1 cellular context compared by ENCODE assay signal in the genomic region with DNA sequence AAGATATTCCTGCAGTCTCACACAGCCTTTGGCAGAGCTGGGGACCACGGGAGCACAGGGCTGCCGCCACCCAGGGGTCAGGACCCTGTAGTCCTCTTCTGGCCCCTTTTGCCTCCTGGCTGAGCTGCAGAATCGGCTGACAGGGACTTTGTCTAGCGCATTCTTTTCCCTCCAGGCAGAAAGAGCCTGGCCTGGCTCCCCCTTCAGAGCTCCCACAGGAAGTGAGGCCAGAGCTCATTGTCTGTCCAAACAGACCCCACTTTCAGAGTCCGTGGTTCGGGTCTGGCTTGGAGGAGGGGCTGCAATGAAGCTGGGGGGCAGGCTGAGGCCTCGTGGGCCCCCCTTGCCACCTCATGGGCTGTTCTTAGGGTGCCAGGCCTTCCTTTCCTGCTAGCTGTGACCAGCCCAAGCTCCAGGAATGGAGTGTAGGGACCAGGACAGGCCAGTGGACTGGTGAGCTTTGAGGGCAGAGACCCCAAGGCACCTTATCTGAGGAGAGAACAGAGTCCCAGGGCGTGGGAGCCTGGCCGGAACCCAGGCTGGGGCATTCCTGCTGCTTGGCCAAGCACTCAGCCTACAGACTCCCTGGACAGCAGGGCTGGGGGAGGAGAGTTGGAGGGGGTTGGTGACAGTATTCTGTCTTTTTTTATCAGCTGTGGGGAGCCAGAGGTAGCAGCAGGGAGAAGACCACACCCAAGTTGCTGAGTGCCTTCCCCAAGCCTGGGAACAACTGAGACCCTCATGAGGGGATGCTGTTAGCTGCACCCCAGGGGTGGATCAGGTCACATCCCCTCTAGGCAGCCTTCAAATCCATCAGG.
TF ChIP-seq lines count a peak whose summit lies in the region.

No MANE protein-coding gene starts in this region.

TF ChIP-seq in HepG2, 621 proteins besides CTCF, POLR2A, EP300 and RAD21 (continued from another document and continues in another):
- TF ChIP-seq, protein P1, sequence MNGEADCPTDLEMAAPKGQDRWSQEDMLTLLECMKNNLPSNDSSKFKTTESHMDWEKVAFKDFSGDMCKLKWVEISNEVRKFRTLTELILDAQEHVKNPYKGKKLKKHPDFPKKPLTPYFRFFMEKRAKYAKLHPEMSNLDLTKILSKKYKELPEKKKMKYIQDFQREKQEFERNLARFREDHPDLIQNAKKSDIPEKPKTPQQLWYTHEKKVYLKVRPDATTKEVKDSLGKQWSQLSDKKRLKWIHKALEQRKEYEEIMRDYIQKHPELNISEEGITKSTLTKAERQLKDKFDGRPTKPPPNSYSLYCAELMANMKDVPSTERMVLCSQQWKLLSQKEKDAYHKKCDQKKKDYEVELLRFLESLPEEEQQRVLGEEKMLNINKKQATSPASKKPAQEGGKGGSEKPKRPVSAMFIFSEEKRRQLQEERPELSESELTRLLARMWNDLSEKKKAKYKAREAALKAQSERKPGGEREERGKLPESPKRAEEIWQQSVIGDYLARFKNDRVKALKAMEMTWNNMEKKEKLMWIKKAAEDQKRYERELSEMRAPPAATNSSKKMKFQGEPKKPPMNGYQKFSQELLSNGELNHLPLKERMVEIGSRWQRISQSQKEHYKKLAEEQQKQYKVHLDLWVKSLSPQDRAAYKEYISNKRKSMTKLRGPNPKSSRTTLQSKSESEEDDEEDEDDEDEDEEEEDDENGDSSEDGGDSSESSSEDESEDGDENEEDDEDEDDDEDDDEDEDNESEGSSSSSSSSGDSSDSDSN (CRISPR knock-in tag; IDR thresholded peaks at IDR 0.05), result peak; percentile 49; the same call in 1 of the 2 replicates
- no peak for TF ChIP-seq NFIC (IDR thresholded peaks at IDR 0.05; ENCODE audit: low read length)
- no peak for TF ChIP-seq ONECUT2 (CRISPR knock-in tag; IDR thresholded peaks at IDR 0.05)
- no peak for TF ChIP-seq ZNF337 (CRISPR knock-in tag; IDR thresholded peaks at IDR 0.05; ENCODE audit: borderline replicate concordance, low read depth)
- no peak for TF ChIP-seq ZNF101 (CRISPR knock-in tag; IDR thresholded peaks at IDR 0.05; ENCODE audit: borderline replicate concordance, low read depth)
- peak; percentile 45; the same call in 1 of the 2 replicates for TF ChIP-seq NR2F6 (IDR thresholded peaks at IDR 0.05)
- TF ChIP-seq NR2F6 (CRISPR knock-in tag; IDR thresholded peaks at IDR 0.05), result peak; percentile 34
- no peak for TF ChIP-seq HOXA7 (CRISPR knock-in tag; IDR thresholded peaks at IDR 0.05)
- TF ChIP-seq NFATC3 (CRISPR knock-in tag; IDR thresholded peaks at IDR 0.05), result no peak
- TF ChIP-seq ZNF776 (CRISPR knock-in tag; IDR thresholded peaks at IDR 0.05), result no peak
- TF ChIP-seq HHEX (CRISPR knock-in tag; IDR thresholded peaks at IDR 0.05), result no peak
- TF ChIP-seq, protein P2, sequence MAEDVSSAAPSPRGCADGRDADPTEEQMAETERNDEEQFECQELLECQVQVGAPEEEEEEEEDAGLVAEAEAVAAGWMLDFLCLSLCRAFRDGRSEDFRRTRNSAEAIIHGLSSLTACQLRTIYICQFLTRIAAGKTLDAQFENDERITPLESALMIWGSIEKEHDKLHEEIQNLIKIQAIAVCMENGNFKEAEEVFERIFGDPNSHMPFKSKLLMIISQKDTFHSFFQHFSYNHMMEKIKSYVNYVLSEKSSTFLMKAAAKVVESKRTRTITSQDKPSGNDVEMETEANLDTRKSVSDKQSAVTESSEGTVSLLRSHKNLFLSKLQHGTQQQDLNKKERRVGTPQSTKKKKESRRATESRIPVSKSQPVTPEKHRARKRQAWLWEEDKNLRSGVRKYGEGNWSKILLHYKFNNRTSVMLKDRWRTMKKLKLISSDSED (CRISPR knock-in tag; IDR thresholded peaks at IDR 0.05), result no peak
- no peak for TF ChIP-seq RFXAP (CRISPR knock-in tag; IDR thresholded peaks at IDR 0.05; ENCODE audit: borderline replicate concordance)
- no peak for TF ChIP-seq HIVEP1 (CRISPR knock-in tag; IDR thresholded peaks at IDR 0.05)
- TF ChIP-seq GATAD2A (CRISPR knock-in tag; IDR thresholded peaks at IDR 0.05), result peak; percentile 38; the same call in 1 of the 2 replicates
- TF ChIP-seq SIX4 (CRISPR knock-in tag; IDR thresholded peaks at IDR 0.05), result no peak
- TF ChIP-seq ZNF335 (CRISPR knock-in tag; IDR thresholded peaks at IDR 0.05), result no peak
- no peak for TF ChIP-seq KLF12 (CRISPR knock-in tag; IDR thresholded peaks at IDR 0.05; ENCODE audit: borderline replicate concordance)
- 0 out of 2 replicates have a peak, but pooled peaks have one; percentile 64 for TF ChIP-seq ZNF543 (CRISPR knock-in tag; IDR thresholded peaks at IDR 0.05)
- no peak for TF ChIP-seq TCF7L2 (IDR thresholded peaks at IDR 0.05; ENCODE audit: low read depth, low read length)
- TF ChIP-seq ZSCAN25 (CRISPR knock-in tag; IDR thresholded peaks at IDR 0.05), result no peak
- no peak for TF ChIP-seq ZNF441 (CRISPR knock-in tag; IDR thresholded peaks at IDR 0.05; ENCODE audit: borderline replicate concordance)
- TF ChIP-seq RFXANK (CRISPR knock-in tag; IDR thresholded peaks at IDR 0.05), result no peak
- TF ChIP-seq MEIS2 (CRISPR knock-in tag; IDR thresholded peaks at IDR 0.05), result peak; percentile 29; the same call in 1 of the 2 replicates
- TF ChIP-seq ZFP90 (CRISPR knock-in tag; IDR thresholded peaks at IDR 0.05; ENCODE audit: borderline replicate concordance), result no peak
- TF ChIP-seq TBX3 (IDR thresholded peaks at IDR 0.05; ENCODE audit: borderline replicate concordance), result no peak
- TF ChIP-seq BRCA1 (CRISPR knock-in tag; IDR thresholded peaks at IDR 0.05), result no peak
- TF ChIP-seq JDP2 (CRISPR knock-in tag; IDR thresholded peaks at IDR 0.05; ENCODE audit: borderline replicate concordance), result no peak
- TF ChIP-seq, protein P3, sequence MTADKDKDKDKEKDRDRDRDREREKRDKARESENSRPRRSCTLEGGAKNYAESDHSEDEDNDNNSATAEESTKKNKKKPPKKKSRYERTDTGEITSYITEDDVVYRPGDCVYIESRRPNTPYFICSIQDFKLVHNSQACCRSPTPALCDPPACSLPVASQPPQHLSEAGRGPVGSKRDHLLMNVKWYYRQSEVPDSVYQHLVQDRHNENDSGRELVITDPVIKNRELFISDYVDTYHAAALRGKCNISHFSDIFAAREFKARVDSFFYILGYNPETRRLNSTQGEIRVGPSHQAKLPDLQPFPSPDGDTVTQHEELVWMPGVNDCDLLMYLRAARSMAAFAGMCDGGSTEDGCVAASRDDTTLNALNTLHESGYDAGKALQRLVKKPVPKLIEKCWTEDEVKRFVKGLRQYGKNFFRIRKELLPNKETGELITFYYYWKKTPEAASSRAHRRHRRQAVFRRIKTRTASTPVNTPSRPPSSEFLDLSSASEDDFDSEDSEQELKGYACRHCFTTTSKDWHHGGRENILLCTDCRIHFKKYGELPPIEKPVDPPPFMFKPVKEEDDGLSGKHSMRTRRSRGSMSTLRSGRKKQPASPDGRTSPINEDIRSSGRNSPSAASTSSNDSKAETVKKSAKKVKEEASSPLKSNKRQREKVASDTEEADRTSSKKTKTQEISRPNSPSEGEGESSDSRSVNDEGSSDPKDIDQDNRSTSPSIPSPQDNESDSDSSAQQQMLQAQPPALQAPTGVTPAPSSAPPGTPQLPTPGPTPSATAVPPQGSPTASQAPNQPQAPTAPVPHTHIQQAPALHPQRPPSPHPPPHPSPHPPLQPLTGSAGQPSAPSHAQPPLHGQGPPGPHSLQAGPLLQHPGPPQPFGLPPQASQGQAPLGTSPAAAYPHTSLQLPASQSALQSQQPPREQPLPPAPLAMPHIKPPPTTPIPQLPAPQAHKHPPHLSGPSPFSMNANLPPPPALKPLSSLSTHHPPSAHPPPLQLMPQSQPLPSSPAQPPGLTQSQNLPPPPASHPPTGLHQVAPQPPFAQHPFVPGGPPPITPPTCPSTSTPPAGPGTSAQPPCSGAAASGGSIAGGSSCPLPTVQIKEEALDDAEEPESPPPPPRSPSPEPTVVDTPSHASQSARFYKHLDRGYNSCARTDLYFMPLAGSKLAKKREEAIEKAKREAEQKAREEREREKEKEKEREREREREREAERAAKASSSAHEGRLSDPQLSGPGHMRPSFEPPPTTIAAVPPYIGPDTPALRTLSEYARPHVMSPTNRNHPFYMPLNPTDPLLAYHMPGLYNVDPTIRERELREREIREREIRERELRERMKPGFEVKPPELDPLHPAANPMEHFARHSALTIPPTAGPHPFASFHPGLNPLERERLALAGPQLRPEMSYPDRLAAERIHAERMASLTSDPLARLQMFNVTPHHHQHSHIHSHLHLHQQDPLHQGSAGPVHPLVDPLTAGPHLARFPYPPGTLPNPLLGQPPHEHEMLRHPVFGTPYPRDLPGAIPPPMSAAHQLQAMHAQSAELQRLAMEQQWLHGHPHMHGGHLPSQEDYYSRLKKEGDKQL (CRISPR knock-in tag; IDR thresholded peaks at IDR 0.05; ENCODE audit: low read depth), result no peak
- no peak for TF ChIP-seq MYNN (CRISPR knock-in tag; IDR thresholded peaks at IDR 0.05; ENCODE audit: low read depth)
- no peak for TF ChIP-seq ZNF234 (CRISPR knock-in tag; conservative IDR thresholded peaks at IDR 0.05)
- no peak; the same call in 1 of the 2 replicates for TF ChIP-seq ZNF264 (CRISPR knock-in tag; IDR thresholded peaks at IDR 0.05)
- TF ChIP-seq, protein P4, sequence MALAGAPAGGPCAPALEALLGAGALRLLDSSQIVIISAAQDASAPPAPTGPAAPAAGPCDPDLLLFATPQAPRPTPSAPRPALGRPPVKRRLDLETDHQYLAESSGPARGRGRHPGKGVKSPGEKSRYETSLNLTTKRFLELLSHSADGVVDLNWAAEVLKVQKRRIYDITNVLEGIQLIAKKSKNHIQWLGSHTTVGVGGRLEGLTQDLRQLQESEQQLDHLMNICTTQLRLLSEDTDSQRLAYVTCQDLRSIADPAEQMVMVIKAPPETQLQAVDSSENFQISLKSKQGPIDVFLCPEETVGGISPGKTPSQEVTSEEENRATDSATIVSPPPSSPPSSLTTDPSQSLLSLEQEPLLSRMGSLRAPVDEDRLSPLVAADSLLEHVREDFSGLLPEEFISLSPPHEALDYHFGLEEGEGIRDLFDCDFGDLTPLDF (CRISPR knock-in tag; IDR thresholded peaks at IDR 0.05), result no peak
- TF ChIP-seq ZNF274 (CRISPR knock-in tag; IDR thresholded peaks at IDR 0.05), result no peak
- TF ChIP-seq, protein P5, sequence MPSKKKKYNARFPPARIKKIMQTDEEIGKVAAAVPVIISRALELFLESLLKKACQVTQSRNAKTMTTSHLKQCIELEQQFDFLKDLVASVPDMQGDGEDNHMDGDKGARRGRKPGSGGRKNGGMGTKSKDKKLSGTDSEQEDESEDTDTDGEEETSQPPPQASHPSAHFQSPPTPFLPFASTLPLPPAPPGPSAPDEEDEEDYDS (CRISPR knock-in tag; IDR thresholded peaks at IDR 0.05), result no peak
- TF ChIP-seq SMYD3 (CRISPR knock-in tag; IDR thresholded peaks at IDR 0.05), result no peak
- peak; percentile 37; the same call in 1 of the 2 replicates for TF ChIP-seq ZNF33B (CRISPR knock-in tag; IDR thresholded peaks at IDR 0.05)
- TF ChIP-seq, protein P6, sequence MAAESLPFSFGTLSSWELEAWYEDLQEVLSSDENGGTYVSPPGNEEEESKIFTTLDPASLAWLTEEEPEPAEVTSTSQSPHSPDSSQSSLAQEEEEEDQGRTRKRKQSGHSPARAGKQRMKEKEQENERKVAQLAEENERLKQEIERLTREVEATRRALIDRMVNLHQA (CRISPR knock-in tag; IDR thresholded peaks at IDR 0.05), result no peak
- no peak for TF ChIP-seq ATM (IDR thresholded peaks at IDR 0.05; ENCODE audit: borderline replicate concordance)
- TF ChIP-seq GATA4 (IDR thresholded peaks at IDR 0.05; ENCODE audit: borderline replicate concordance, low read depth), result no peak
- TF ChIP-seq ZBTB3 (CRISPR knock-in tag; IDR thresholded peaks at IDR 0.05; ENCODE audit: borderline replicate concordance, low read depth), result no peak
- no peak for TF ChIP-seq ZNF772 (CRISPR knock-in tag; IDR thresholded peaks at IDR 0.05)
- no peak for TF ChIP-seq YY1 (IDR thresholded peaks at IDR 0.05; ENCODE audit: insufficient read depth, insufficient replicate concordance, low read depth, low read length)
- TF ChIP-seq, protein P7, sequence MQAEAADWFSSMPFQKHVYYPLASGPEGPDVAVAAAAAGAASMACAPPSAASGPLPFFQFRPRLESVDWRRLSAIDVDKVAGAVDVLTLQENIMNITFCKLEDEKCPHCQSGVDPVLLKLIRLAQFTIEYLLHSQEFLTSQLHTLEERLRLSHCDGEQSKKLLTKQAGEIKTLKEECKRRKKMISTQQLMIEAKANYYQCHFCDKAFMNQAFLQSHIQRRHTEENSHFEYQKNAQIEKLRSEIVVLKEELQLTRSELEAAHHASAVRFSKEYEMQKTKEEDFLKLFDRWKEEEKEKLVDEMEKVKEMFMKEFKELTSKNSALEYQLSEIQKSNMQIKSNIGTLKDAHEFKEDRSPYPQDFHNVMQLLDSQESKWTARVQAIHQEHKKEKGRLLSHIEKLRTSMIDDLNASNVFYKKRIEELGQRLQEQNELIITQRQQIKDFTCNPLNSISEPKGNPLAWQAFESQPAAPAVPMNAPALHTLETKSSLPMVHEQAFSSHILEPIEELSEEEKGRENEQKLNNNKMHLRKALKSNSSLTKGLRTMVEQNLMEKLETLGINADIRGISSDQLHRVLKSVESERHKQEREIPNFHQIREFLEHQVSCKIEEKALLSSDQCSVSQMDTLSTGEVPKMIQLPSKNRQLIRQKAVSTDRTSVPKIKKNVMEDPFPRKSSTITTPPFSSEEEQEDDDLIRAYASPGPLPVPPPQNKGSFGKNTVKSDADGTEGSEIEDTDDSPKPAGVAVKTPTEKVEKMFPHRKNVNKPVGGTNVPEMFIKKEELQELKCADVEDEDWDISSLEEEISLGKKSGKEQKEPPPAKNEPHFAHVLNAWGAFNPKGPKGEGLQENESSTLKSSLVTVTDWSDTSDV (CRISPR knock-in tag; IDR thresholded peaks at IDR 0.05), result no peak
- TF ChIP-seq BHLHE40 (IDR thresholded peaks at IDR 0.05; ENCODE audit: low read length), result no peak
- peak; percentile 23; the same call in 1 of the 2 replicates for TF ChIP-seq DR1 (CRISPR knock-in tag; IDR thresholded peaks at IDR 0.05)
- TF ChIP-seq, protein P8, sequence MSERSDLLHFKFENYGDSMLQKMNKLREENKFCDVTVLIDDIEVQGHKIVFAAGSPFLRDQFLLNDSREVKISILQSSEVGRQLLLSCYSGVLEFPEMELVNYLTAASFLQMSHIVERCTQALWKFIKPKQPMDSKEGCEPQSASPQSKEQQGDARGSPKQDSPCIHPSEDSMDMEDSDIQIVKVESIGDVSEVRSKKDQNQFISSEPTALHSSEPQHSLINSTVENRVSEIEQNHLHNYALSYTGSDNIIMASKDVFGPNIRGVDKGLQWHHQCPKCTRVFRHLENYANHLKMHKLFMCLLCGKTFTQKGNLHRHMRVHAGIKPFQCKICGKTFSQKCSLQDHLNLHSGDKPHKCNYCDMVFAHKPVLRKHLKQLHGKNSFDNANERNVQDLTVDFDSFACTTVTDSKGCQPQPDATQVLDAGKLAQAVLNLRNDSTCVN (CRISPR knock-in tag; IDR thresholded peaks at IDR 0.05; ENCODE audit: borderline replicate concordance), result no peak
- TF ChIP-seq, protein P9, sequence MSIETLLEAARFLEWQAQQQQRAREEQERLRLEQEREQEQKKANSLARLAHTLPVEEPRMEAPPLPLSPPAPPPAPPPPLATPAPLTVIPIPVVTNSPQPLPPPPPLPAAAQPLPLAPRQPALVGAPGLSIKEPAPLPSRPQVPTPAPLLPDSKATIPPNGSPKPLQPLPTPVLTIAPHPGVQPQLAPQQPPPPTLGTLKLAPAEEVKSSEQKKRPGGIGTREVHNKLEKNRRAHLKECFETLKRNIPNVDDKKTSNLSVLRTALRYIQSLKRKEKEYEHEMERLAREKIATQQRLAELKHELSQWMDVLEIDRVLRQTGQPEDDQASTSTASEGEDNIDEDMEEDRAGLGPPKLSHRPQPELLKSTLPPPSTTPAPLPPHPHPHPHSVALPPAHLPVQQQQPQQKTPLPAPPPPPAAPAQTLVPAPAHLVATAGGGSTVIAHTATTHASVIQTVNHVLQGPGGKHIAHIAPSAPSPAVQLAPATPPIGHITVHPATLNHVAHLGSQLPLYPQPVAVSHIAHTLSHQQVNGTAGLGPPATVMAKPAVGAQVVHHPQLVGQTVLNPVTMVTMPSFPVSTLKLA (IDR thresholded peaks at IDR 0.05), result 0 out of 2 replicates have a peak, but pooled peaks have one; percentile 6
- TF ChIP-seq CC2D1A (CRISPR knock-in tag; IDR thresholded peaks at IDR 0.05), result no peak
- TF ChIP-seq HNRNPK (IDR thresholded peaks at IDR 0.05; ENCODE audit: low read depth, low read length, poor library complexity, severe bottlenecking), result no peak
- TF ChIP-seq TOE1 (CRISPR knock-in tag; IDR thresholded peaks at IDR 0.05), result no peak
